ENCODE assay signal across 10 cellular contexts in the genomic region with DNA sequence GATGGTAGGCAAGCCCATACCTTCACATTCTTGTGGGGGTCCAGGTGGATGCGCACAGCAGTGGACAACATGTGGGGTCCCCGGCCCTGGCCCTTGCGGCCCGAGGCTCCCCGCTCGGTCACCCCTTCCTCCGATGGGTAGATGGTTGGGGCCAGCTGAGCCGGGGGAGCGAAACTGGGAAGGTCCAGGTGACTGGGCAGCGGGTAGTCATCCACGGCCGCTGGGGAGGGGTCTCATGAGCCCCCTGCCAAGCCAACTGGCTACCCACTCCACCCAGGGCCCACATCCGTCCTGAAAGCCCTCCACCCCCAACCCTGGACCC. TPM values are rescaled to one million over a fixed set of nuclear protein-coding genes. Genes with fewer than 3 reads are reported as not detected.
"Had no signal": no experiment of that assay in that cellular context is flagged by ENCODE, and none has a peak within 500 bp of the region (broad histone marks: within the 10 kb centered on the region; RNA-seq: fewer than 3 reads in every experiment).

No MANE protein-coding gene starts in this region.

- H3K4me1 ChIP-seq: HAP-1 had no signal

- ATAC-seq: GM23338, HCT116 had no signal

- H3K4me3 Mint-ChIP-seq: GM23338, HFFc6 had no signal

- DNase-seq: HFFc6, IMR-90, KBM-7 had no signal

- H3K4me2 ChIP-seq: GM23338 had no signal

- H3K9me3 Mint-ChIP-seq: GM23338, HFFc6 had no signal

- FAIRE-seq: H1, H54, HTR-8/SVneo had no signal

- H2AFZ ChIP-seq: GM23338 had no signal

- H3K27ac Mint-ChIP-seq: GM23338, HFFc6 had no signal

- H3K9me3 ChIP-seq: HAP-1 had no signal

- H3K4me3 ChIP-seq: GM23338, HAP-1 had no signal

- H3K4me1 Mint-ChIP-seq: GM23338 had no signal

RNA-seq across cellular contexts. Expression of a gene that starts 29.4 kb away (rescaled TPM):
- total RNA-seq: HFFc6, HT-29, IMR-90 had no signal
- polyA plus RNA-seq: IMR-90 had no signal
